20 cellular contexts compared by ENCODE assay signal in genomic region chr5:82332064-82332855, GRCh38. TPM values are rescaled to one million over a fixed set of nuclear protein-coding genes. Genes with fewer than 3 reads are reported as not detected.
DNase-seq lines count a peak whose midpoint lies in the region; ATAC-seq and TF ChIP-seq lines count a peak whose summit lies in the region.
"Had no signal": no experiment of that assay in that cellular context is flagged by ENCODE, and none has a peak within 500 bp of the region (broad histone marks: within the 10 kb centered on the region; RNA-seq: fewer than 3 reads in every experiment).

No MANE protein-coding gene starts in this region.

- no peak for TF ChIP-seq CTCF in vagina (IDR thresholded peaks at IDR 0.05)

- H3K27ac ChIP-seq in muscle layer of colon (ENCODE audit: low read depth, low read length) (peak overlapping the region; percentile 7), vagina (peak overlapping the region; percentile 52)
- H3K27ac ChIP-seq: epithelial cell of prostate, ovary had no signal

- DNase-seq in Right ventricle myocardium inferior (ENCODE audit: missing footprints) (no peak), cardiac septum (ENCODE audit: low spot score) (no peak), fibroblast of gingiva (ENCODE audit: low read depth) (peak; percentile 77), vagina (ENCODE audit: extremely low spot score in 2 of 2) (peak in 1 of 2 donors; percentile 67), HUDEP-2 (lab: John Stamatoyannopoulos, UW; ENCODE audit: unreplicated experiment in 76 of 76) (no peak)
- no peak for DNase-seq in activated CD4-positive, alpha-beta T cell treated with anti-CD3 and anti-CD28 coated beads, Interleukin-2, amount 50 U/mL, for 1 hour
- DNase-seq: 8988T; activated CD8-positive, alpha-beta T cell treated with anti-CD3 and anti-CD28 coated beads, Interleukin-2, amount 10 ng/mL, durations not matched to agents 7 days and 5 days; activated naive CD4-positive, alpha-beta T cell treated with anti-CD3 and anti-CD28 coated beads for 36 hours; activated T-cell treated with anti-CD3 and anti-CD28 coated beads, Interleukin-2, amount 50 U/mL, for 4 hours; naive thymus-derived CD4-positive, alpha-beta T cell; NCI-H1436 treated with DMSO at 0.1 percent for 48 hours; NCI-H526; ovary; sigmoid colon; stimulated activated naive CD8-positive, alpha-beta T cell treated with anti-CD3 and anti-CD28 coated beads, Interleukin-15, Interleukin-2, amounts not matched to agents 100 U/mL and 50 U/mL, for 24 hours; T-helper 17 cell had no signal

- no peak for TF ChIP-seq POLR2A in vagina (IDR thresholded peaks at IDR 0.05)

- no peak overlapping the region for H3K9ac ChIP-seq in muscle layer of colon (ENCODE audit: low read length)

- no peaks in the 10 kb centered on the region for H3K9me3 ChIP-seq in muscle layer of colon (ENCODE audit: low read length)
- no peaks in the 10 kb centered on the region for H3K9me3 ChIP-seq in vagina
- H3K9me3 ChIP-seq: ovary, sigmoid colon had no signal

- intact Hi-C loops in Right ventricle myocardium inferior (cut with DNase I) (no loop called here), cardiac septum (cut with DNase I) (loop anchor here (10.0 kb wide), 1 partner anchor 1073 kb away; no protein-coding TSS in a partner anchor), vagina (cut with DNase I) (no loop called here)

- H3K4me1 ChIP-seq in muscle layer of colon (ENCODE audit: insufficient read depth, low read length) (peaks cover 17% of the 10 kb centered on the region), vagina (peaks cover 11% of the 10 kb centered on the region)

- H3K27me3 ChIP-seq in muscle layer of colon (ENCODE audit: control insufficient read depth in 1 of 2, insufficient read depth in 2 of 2, low read length in 2 of 2) (no peaks in the 10 kb centered on the region), vagina (no peaks in the 10 kb centered on the region)
- H3K27me3 ChIP-seq: ovary, sigmoid colon had no signal

- peak; percentile 54 for ATAC-seq in Right ventricle myocardium inferior
- no peak for ATAC-seq in GM21360 (IDR thresholded peaks at IDR 0.05; ENCODE audit: unreplicated experiment)
- ATAC-seq: activated CD8-positive, alpha-beta T cell treated with anti-CD3 and anti-CD28 coated beads, Interleukin-2, amount 10 ng/mL, durations not matched to agents 7 days and 5 days; activated T-cell treated with anti-CD3 and anti-CD28 coated beads, Interleukin-2, amount 50 U/mL, for 4 hours; naive thymus-derived CD4-positive, alpha-beta T cell; stimulated activated naive CD8-positive, alpha-beta T cell treated with anti-CD3 and anti-CD28 coated beads, Interleukin-15, Interleukin-2, amounts not matched to agents 100 U/mL and 50 U/mL, for 24 hours; T-helper 17 cell had no signal

- H3K4me3 ChIP-seq in muscle layer of colon (ENCODE audit: low read depth in 1 of 2, low read length in 2 of 2), result no peak overlapping the region
- H3K4me3 ChIP-seq in vagina, result no peak overlapping the region
- H3K4me3 ChIP-seq: ovary, sigmoid colon had no signal

- H3K36me3 ChIP-seq in muscle layer of colon (ENCODE audit: insufficient read depth, low read length) (no peaks in the 10 kb centered on the region), vagina (no peaks in the 10 kb centered on the region)
- H3K36me3 ChIP-seq: ovary, sigmoid colon had no signal

RNA-seq across cellular contexts. Expression of gene RPS23, which starts 54.1 kb away (rescaled TPM):
- total RNA-seq in Right ventricle myocardium inferior (1,242 TPM), cardiac septum (784 TPM), vagina (2,334 TPM)
